ENCODE assay signal across 21 cellular contexts in genomic region chr6:142912125-142912524, GRCh38. TPM values are rescaled to one million over a fixed set of nuclear protein-coding genes. Genes with fewer than 3 reads are reported as not detected.
DNase-seq lines count a peak whose midpoint lies in the region; ATAC-seq and TF ChIP-seq lines count a peak whose summit lies in the region.
"Had no signal": no experiment of that assay in that cellular context is flagged by ENCODE, and none has a peak within 500 bp of the region (broad histone marks: within the 10 kb centered on the region; RNA-seq: fewer than 3 reads in every experiment).

No MANE protein-coding gene starts in this region.

- peaks cover 13% of the 10 kb centered on the region for H3K9me3 Mint-ChIP-seq in activated naive CD4-positive, alpha-beta T cell treated with anti-CD3 and anti-CD28 coated beads, Interleukin-2, amount 50 U/mL, for 24 hours
- H3K9me3 Mint-ChIP-seq in activated B cell treated with CpG ODN at 0.5 μM for 24 hours (no peaks in the 10 kb centered on the region), endothelial cell (ENCODE audit: unreplicated experiment) (no peaks in the 10 kb centered on the region), Caco-2 (ENCODE audit: unreplicated experiment) (no peaks in the 10 kb centered on the region)
- peaks cover 5 to 6% of the 10 kb centered on the region in 2 donors for H3K9me3 Mint-ChIP-seq in stimulated activated naive B cell treated with anti-CD40 and anti-IgM and Interleukin-4, amounts not matched to agents 10 μg/mL and 1 μg/mL and 100 μg/mL, for 72 hours

- H3K4me3 Mint-ChIP-seq in activated naive CD4-positive, alpha-beta T cell treated with anti-CD3 and anti-CD28 coated beads, Interleukin-2, amount 50 U/mL, for 24 hours = peak overlapping the region; percentile 80
- no peak overlapping the region for H3K4me3 Mint-ChIP-seq in activated B cell treated with CpG ODN at 0.5 μM for 24 hours
- H3K4me3 Mint-ChIP-seq in endothelial cell (ENCODE audit: unreplicated experiment) = peak overlapping the region; percentile 34
- no peak overlapping the region for H3K4me3 Mint-ChIP-seq in stimulated activated naive B cell treated with anti-CD40 and anti-IgM and Interleukin-4, amounts not matched to agents 10 μg/mL and 1 μg/mL and 100 μg/mL, for 72 hours
- no peak overlapping the region for H3K4me3 Mint-ChIP-seq in Caco-2 (ENCODE audit: unreplicated experiment)

- H3K9me3 ChIP-seq in left ventricle myocardium inferior (replicated peaks) = no peaks in the 10 kb centered on the region
- H3K9me3 ChIP-seq in Caco-2 = no peaks in the 10 kb centered on the region
- H3K9me3 ChIP-seq: body of pancreas, colonic mucosa, right lobe of liver, testis had no signal

- intact Hi-C loops in activated B cell treated with CpG ODN at 0.5 μM for 24 hours (cut with micrococcal nuclease) (loop anchor here (10.0 kb wide), 1 partner anchor 933 kb away; the partner anchor contains the start of gene LTV1), left ventricle myocardium inferior (cut with micrococcal nuclease) (no loop called here), Caco-2 (cut with micrococcal nuclease; ENCODE audit: unreplicated experiment) (no loop called here)

- no peaks in the 10 kb centered on the region for H3K4me1 ChIP-seq in left ventricle myocardium inferior
- no peaks in the 10 kb centered on the region for H3K4me1 ChIP-seq in Caco-2
- H3K4me1 ChIP-seq: body of pancreas, colonic mucosa, right lobe of liver, testis had no signal

- POLR2A ChIA-PET in activated B cell treated with CpG ODN at 0.5 μM for 24 hours (lab: Charles Lee) = interaction anchor here (1.3 to 2.5 kb wide), 5 partner anchors 26 to 69 kb away, joined by 3 to 10 read pairs (median 6); no protein-coding TSS in a partner anchor
- POLR2A ChIA-PET in Caco-2 (lab: Charles Lee) = no interaction called here

- DNase-seq in activated naive CD4-positive, alpha-beta T cell treated with Interleukin-2 at 50 U/mL for 16 hours = no peak
- no peak for DNase-seq in activated B cell treated with CpG ODN at 0.5 μM for 24 hours
- no peak for DNase-seq in endothelial cell (ENCODE audit: low spot score)
- DNase-seq in stimulated activated naive B cell treated with anti-CD40 and anti-IgM and Interleukin-4, amounts not matched to agents 10 μg/mL and 1 μg/mL and 100 μg/mL, for 72 hours = no peak
- no peak for DNase-seq in left ventricle myocardium inferior
- no peak for DNase-seq in Kasumi-1 (lab: John Stamatoyannopoulos, UW)
- DNase-seq in Caco-2 = no peak
- DNase-seq: activated gamma-delta T cell; body of pancreas; colonic mucosa; GM23248; hypothalamus; left ventricle myocardium superior; NCI-H1930; NCI-H524 treated with DMSO at 0.1 percent for 48 hours; right lobe of liver; SIG-M5; stimulated activated CD4-positive, alpha-beta T cell treated with anti-CD3 and anti-CD28 coated beads, Interleukin-1b, Interleukin-23, amount 100 ng/mL, for 48 hours; T-helper 9 cell; testis had no signal

- no peak for ATAC-seq in activated B cell treated with CpG ODN at 0.5 μM for 24 hours (ENCODE audit: low read depth)
- ATAC-seq in stimulated activated naive B cell treated with anti-CD40 and anti-IgM and Interleukin-4, amounts not matched to agents 10 μg/mL and 1 μg/mL and 100 μg/mL, for 72 hours (replicated peaks) = no peak
- ATAC-seq: body of pancreas, left ventricle myocardium superior, right lobe of liver had no signal

- H3K4me3 ChIP-seq in left ventricle myocardium inferior (no peak overlapping the region), Caco-2 (ENCODE audit: low read depth, low read length) (no peak overlapping the region)
- H3K4me3 ChIP-seq: body of pancreas, colonic mucosa, GM23248, right lobe of liver, testis had no signal

- H3K27me3 Mint-ChIP-seq in activated naive CD4-positive, alpha-beta T cell treated with anti-CD3 and anti-CD28 coated beads, Interleukin-2, amount 50 U/mL, for 24 hours = no peaks in the 10 kb centered on the region
- no peaks in the 10 kb centered on the region for H3K27me3 Mint-ChIP-seq in activated B cell treated with CpG ODN at 0.5 μM for 24 hours
- H3K27me3 Mint-ChIP-seq in endothelial cell (ENCODE audit: unreplicated experiment) = peaks cover 3% of the 10 kb centered on the region
- no peaks in the 10 kb centered on the region for H3K27me3 Mint-ChIP-seq in stimulated activated naive B cell treated with anti-CD40 and anti-IgM and Interleukin-4, amounts not matched to agents 10 μg/mL and 1 μg/mL and 100 μg/mL, for 72 hours
- H3K27me3 Mint-ChIP-seq in Caco-2 (ENCODE audit: insufficient read depth, unreplicated experiment) = peaks cover 7% of the 10 kb centered on the region

- H3K27ac Mint-ChIP-seq in activated naive CD4-positive, alpha-beta T cell treated with anti-CD3 and anti-CD28 coated beads, Interleukin-2, amount 50 U/mL, for 24 hours = peak overlapping the region; percentile 96
- H3K27ac Mint-ChIP-seq in activated B cell treated with CpG ODN at 0.5 μM for 24 hours (peak overlapping the region; percentile 98), endothelial cell (ENCODE audit: unreplicated experiment) (no peak overlapping the region), Caco-2 (ENCODE audit: unreplicated experiment) (no peak overlapping the region)
- peak overlapping the region; percentile 82 for H3K27ac Mint-ChIP-seq in stimulated activated naive B cell treated with anti-CD40 and anti-IgM and Interleukin-4, amounts not matched to agents 10 μg/mL and 1 μg/mL and 100 μg/mL, for 72 hours

- peaks cover 94% of the 10 kb centered on the region for H3K4me1 Mint-ChIP-seq in activated naive CD4-positive, alpha-beta T cell treated with anti-CD3 and anti-CD28 coated beads, Interleukin-2, amount 50 U/mL, for 24 hours
- H3K4me1 Mint-ChIP-seq in activated B cell treated with CpG ODN at 0.5 μM for 24 hours (peaks cover 66% of the 10 kb centered on the region), endothelial cell (ENCODE audit: unreplicated experiment) (peaks cover 2% of the 10 kb centered on the region), Caco-2 (ENCODE audit: low read depth, unreplicated experiment) (no peaks in the 10 kb centered on the region)
- H3K4me1 Mint-ChIP-seq in stimulated activated naive B cell treated with anti-CD40 and anti-IgM and Interleukin-4, amounts not matched to agents 10 μg/mL and 1 μg/mL and 100 μg/mL, for 72 hours = peaks cover 35 to 68% of the 10 kb centered on the region in 2 donors

- CTCF ChIA-PET in activated B cell treated with CpG ODN at 0.5 μM for 24 hours (lab: Charles Lee) (no interaction called here), Caco-2 (lab: Charles Lee) (no interaction called here)

- peaks cover 33% of the 10 kb centered on the region for H3K36me3 Mint-ChIP-seq in activated naive CD4-positive, alpha-beta T cell treated with anti-CD3 and anti-CD28 coated beads, Interleukin-2, amount 50 U/mL, for 24 hours
- peaks cover 5% of the 10 kb centered on the region for H3K36me3 Mint-ChIP-seq in activated B cell treated with CpG ODN at 0.5 μM for 24 hours (ENCODE audit: low read depth)
- peaks cover 19% of the 10 kb centered on the region for H3K36me3 Mint-ChIP-seq in endothelial cell (ENCODE audit: low read depth, unreplicated experiment)
- H3K36me3 Mint-ChIP-seq in stimulated activated naive B cell treated with anti-CD40 and anti-IgM and Interleukin-4, amounts not matched to agents 10 μg/mL and 1 μg/mL and 100 μg/mL, for 72 hours = peaks cover 11 to 24% of the 10 kb centered on the region in 2 donors
- H3K36me3 Mint-ChIP-seq in Caco-2 (ENCODE audit: insufficient read depth, unreplicated experiment) = no peaks in the 10 kb centered on the region

- no peak overlapping the region for H3K27ac ChIP-seq in left ventricle myocardium inferior (replicated peaks)
- H3K27ac ChIP-seq: body of pancreas, colonic mucosa, GM23248, right lobe of liver, testis had no signal

- no TSS peak for BruUV-seq in Caco-2 (replicated peaks; lab: Mats Ljungman, UMichigan)

- TF ChIP-seq CTCF in activated B cell treated with CpG ODN at 0.5 μM for 24 hours (IDR thresholded peaks at IDR 0.05) = no peak
- no peak for TF ChIP-seq CTCF in endothelial cell (IDR thresholded peaks at IDR 0.05; ENCODE audit: unreplicated experiment)
- TF ChIP-seq CTCF in left ventricle myocardium inferior (IDR thresholded peaks at IDR 0.05; ENCODE audit: borderline replicate concordance) = no peak
- no peak for TF ChIP-seq CTCF in Caco-2 (IDR thresholded peaks at IDR 0.05; ENCODE audit: insufficient read depth in 1 of 2, low read depth in 1 of 2, low read length in 1 of 2, severe bottlenecking in 1 of 2, unreplicated experiment in 1 of 2)

- no peaks in the 10 kb centered on the region for H3K36me3 ChIP-seq in left ventricle myocardium inferior
- no peaks in the 10 kb centered on the region for H3K36me3 ChIP-seq in Caco-2 (ENCODE audit: control insufficient read depth, insufficient read depth, low read length)
- H3K36me3 ChIP-seq: colonic mucosa, right lobe of liver had no signal

- H3K27me3 ChIP-seq in left ventricle myocardium inferior (ENCODE audit: low read depth) (no peaks in the 10 kb centered on the region), Caco-2 (replicated peaks; ENCODE audit: control insufficient read depth, insufficient read depth, low read length) (no peaks in the 10 kb centered on the region; the same call in 1 of the 2 replicates)
- H3K27me3 ChIP-seq: body of pancreas, colonic mucosa, right lobe of liver, testis had no signal

RNA-seq across cellular contexts. Expression of gene HIVEP2, which starts 32.9 kb away (rescaled TPM):
- total RNA-seq in activated B cell treated with CpG ODN at 0.5 μM for 24 hours (22.2 and 25.4 TPM in 2 replicates), endothelial cell (ENCODE audit: unreplicated experiment) (15.6 TPM), left ventricle myocardium inferior (16.2 TPM), Caco-2 (2022) (1.0 and 4.3 TPM in 2 replicates)

Comparison
In these comparisons a context has a peak if more than half of its experiments do, and no peak if none do; other contexts are left out.
1. H3K27ac Mint-ChIP-seq: peak in activated naive CD4-positive, alpha-beta T cell treated with anti-CD3 and anti-CD28 coated beads, Interleukin-2, amount 50 U/mL, for 24 hours (single experiment), activated B cell treated with CpG ODN at 0.5 μM for 24 hours (single experiment) and stimulated activated naive B cell treated with anti-CD40 and anti-IgM and Interleukin-4, amounts not matched to agents 10 μg/mL and 1 μg/mL and 100 μg/mL, for 72 hours (single experiment); none in endothelial cell (single experiment) and Caco-2 (single experiment).
2. H3K4me3 Mint-ChIP-seq: peak in activated naive CD4-positive, alpha-beta T cell treated with anti-CD3 and anti-CD28 coated beads, Interleukin-2, amount 50 U/mL, for 24 hours (single experiment) and endothelial cell (single experiment); none in activated B cell treated with CpG ODN at 0.5 μM for 24 hours (single experiment), stimulated activated naive B cell treated with anti-CD40 and anti-IgM and Interleukin-4, amounts not matched to agents 10 μg/mL and 1 μg/mL and 100 μg/mL, for 72 hours (0 of 2) and Caco-2 (single experiment).